ENCODE assay signal across 8 cellular contexts in genomic region chr10:58266826-58267712, GRCh38. TPM values are rescaled to one million over a fixed set of nuclear protein-coding genes. Genes with fewer than 3 reads are reported as not detected.
DNase-seq lines count a peak whose midpoint lies in the region; ATAC-seq and TF ChIP-seq lines count a peak whose summit lies in the region.

No MANE protein-coding gene starts in this region.

- H3K9me3 ChIP-seq in HUES48 (ENCODE audit: control insufficient read depth, insufficient read depth, low read length): no peaks in the 10 kb centered on the region

- intact Hi-C loops in MCF 10A (cut with micrococcal nuclease): no loop called here

- H3K4me3 Mint-ChIP-seq in MCF 10A (ENCODE audit: unreplicated experiment): peak overlapping the region; percentile 98

- H3K4me1 Mint-ChIP-seq in MCF 10A (ENCODE audit: insufficient read depth, unreplicated experiment): no peaks in the 10 kb centered on the region

- POLR2A ChIA-PET in MCF 10A (lab: Yijun Ruan, JAX): interaction anchor here (0.6 to 4.8 kb wide), 30 partner anchors 9 to 1716 kb away, joined by 3 to 42 read pairs (median 4); partner anchors contain the start of genes TFAM and UBE2D1

- peak overlapping the region; percentile 35 for H3K9ac ChIP-seq in HUES48 (ENCODE audit: low read depth, low read length)

- CTCF ChIA-PET in MCF 10A (lab: Yijun Ruan, JAX): interaction anchor here (0.6 to 2.2 kb wide), 2 partner anchors 24 to 145 kb away, joined by 3 to 16 read pairs; no protein-coding TSS in a partner anchor

- DNase-seq in AML-193 (lab: John Stamatoyannopoulos, UW) (peak; percentile 65 to 78), T-helper 2 cell (peak; percentile 1 to 56 (median 33)), MCF 10A (ENCODE audit: unreplicated experiment) (peak; percentile 67), retinal pigment epithelial cell (ENCODE audit: low read depth) (no peak), NCI-H1930 (lab: John Stamatoyannopoulos, UW) (no peak)

- ATAC-seq in GM19351 (IDR thresholded peaks at IDR 0.05; ENCODE audit: unreplicated experiment): peak; percentile 1

- H3K36me3 Mint-ChIP-seq in MCF 10A (ENCODE audit: insufficient read depth, unreplicated experiment): peaks cover 25% of the 10 kb centered on the region

- no peak for TF ChIP-seq CTCF in MCF 10A (IDR thresholded peaks at IDR 0.05; ENCODE audit: unreplicated experiment)
- TF ChIP-seq CTCF in retinal pigment epithelial cell (conservative IDR thresholded peaks at IDR 0.05; ENCODE audit: low read depth, low read length): no peak

- no peaks in the 10 kb centered on the region for H3K36me3 ChIP-seq in HUES48 (ENCODE audit: control insufficient read depth, insufficient read depth, low read length)

- H3K4me3 ChIP-seq in HUES48 (ENCODE audit: low read depth, low read length) (peak overlapping the region; percentile 82), iPS-11a (ENCODE audit: low read depth, low read length) (peak overlapping the region; percentile 82), retinal pigment epithelial cell (ENCODE audit: low read length) (peak overlapping the region; percentile 83)

- no peaks in the 10 kb centered on the region for H3K27me3 ChIP-seq in HUES48 (ENCODE audit: control insufficient read depth, insufficient read depth, low read length)

- no TSS peak for BruUV-seq in MCF 10A (replicated peaks; lab: Mats Ljungman, UMichigan)

- H3K27ac Mint-ChIP-seq in MCF 10A (ENCODE audit: low read depth, unreplicated experiment): peak overlapping the region; percentile 96

- no peaks in the 10 kb centered on the region for H3K27me3 Mint-ChIP-seq in MCF 10A (ENCODE audit: insufficient read depth, unreplicated experiment)

- H3K4me1 ChIP-seq in HUES48 (ENCODE audit: control insufficient read depth, insufficient read depth, low read length): peaks cover 28% of the 10 kb centered on the region

- peak overlapping the region; percentile 70 for H3K27ac ChIP-seq in HUES48 (ENCODE audit: low read depth, low read length)

- H3K9me3 Mint-ChIP-seq in MCF 10A (ENCODE audit: unreplicated experiment): no peaks in the 10 kb centered on the region

RNA-seq across cellular contexts. Expression of gene IPMK, which starts 0.6 kb away (rescaled TPM):
- total RNA-seq in MCF 10A (2022): 5.2 TPM in 2 replicates

RNA-seq across cellular contexts. Expression of gene CISD1, which starts 1.9 kb away (rescaled TPM):
- total RNA-seq in MCF 10A (2022): 51.8 and 58.0 TPM in 2 replicates

Comparison
In these comparisons a context has a peak if more than half of its experiments do, and no peak if none do; other contexts are left out.
1. DNase-seq: peak in AML-193 (2 of 2), T-helper 2 cell (5 of 5) and MCF 10A (single experiment); none in retinal pigment epithelial cell (single experiment) and NCI-H1930 (0 of 2).
2. Peak in every context shown above with its lines, with median percentiles within 50 percentile points of each other: H3K4me3 ChIP-seq.